In the genomic region with DNA sequence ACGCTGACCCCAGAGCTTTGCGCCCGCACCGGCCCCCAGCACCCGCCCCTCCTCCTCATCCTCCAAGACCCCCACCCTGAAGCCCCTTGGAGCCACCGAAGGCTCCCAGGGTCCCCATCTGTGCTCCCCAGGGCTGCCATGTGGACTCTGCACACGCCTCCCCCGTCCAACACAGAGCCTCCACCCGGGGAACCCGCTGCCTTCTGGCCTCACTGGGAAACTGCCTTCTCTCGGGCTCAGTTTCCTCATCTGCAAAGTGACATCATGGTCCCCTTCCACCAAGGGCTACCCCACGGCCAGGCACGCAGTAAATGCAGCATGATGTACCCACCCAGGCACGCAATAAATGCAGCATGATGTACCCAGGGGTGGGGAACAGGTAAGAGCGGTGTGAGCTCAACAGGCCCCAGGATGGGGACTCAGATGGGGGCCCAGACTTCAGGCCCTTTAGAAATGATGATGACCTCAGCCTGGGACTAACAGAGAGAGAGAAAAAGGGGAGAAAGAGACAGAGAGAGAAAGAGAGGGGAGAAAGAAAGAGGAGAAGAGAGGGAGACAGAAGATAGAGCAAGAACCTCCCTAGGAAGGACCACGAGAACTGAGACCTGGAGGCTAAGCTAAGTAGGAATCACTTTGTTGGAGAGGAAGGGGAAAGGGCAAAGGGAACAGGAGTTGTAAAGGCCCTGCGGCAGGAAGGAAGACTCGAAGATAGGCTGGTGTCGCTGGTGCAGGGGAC, we compare ENCODE assay signal across 1 cellular context.
TF ChIP-seq lines count a peak whose summit lies in the region.

No MANE protein-coding gene starts in this region.

TF ChIP-seq in HepG2, 621 proteins besides CTCF, POLR2A, EP300 and RAD21 (continues in another document):
- TF ChIP-seq SYNCRIP (IDR thresholded peaks at IDR 0.05; ENCODE audit: insufficient read depth, low read depth, low read length): no peak
- TF ChIP-seq GFI1 (CRISPR knock-in tag; IDR thresholded peaks at IDR 0.05; ENCODE audit: borderline replicate concordance): no peak
- TF ChIP-seq SRY (CRISPR knock-in tag; IDR thresholded peaks at IDR 0.05): no peak
- TF ChIP-seq, protein P1, sequence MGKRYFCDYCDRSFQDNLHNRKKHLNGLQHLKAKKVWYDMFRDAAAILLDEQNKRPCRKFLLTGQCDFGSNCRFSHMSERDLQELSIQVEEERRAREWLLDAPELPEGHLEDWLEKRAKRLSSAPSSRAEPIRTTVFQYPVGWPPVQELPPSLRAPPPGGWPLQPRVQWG (CRISPR knock-in tag; IDR thresholded peaks at IDR 0.05; ENCODE audit: borderline replicate concordance, low read depth): no peak
- TF ChIP-seq ZNF430 (CRISPR knock-in tag; IDR thresholded peaks at IDR 0.05): 0 out of 2 replicates have a peak, but pooled peaks have one; percentile 9
- TF ChIP-seq RFXAP (CRISPR knock-in tag; IDR thresholded peaks at IDR 0.05; ENCODE audit: borderline replicate concordance): no peak
- no peak for TF ChIP-seq CEBPB (IDR thresholded peaks at IDR 0.05; ENCODE audit: borderline replicate concordance, low read depth, low read length)
- TF ChIP-seq NFE2L2 (IDR thresholded peaks at IDR 0.05; ENCODE audit: low read length): no peak
- TF ChIP-seq, protein P2, sequence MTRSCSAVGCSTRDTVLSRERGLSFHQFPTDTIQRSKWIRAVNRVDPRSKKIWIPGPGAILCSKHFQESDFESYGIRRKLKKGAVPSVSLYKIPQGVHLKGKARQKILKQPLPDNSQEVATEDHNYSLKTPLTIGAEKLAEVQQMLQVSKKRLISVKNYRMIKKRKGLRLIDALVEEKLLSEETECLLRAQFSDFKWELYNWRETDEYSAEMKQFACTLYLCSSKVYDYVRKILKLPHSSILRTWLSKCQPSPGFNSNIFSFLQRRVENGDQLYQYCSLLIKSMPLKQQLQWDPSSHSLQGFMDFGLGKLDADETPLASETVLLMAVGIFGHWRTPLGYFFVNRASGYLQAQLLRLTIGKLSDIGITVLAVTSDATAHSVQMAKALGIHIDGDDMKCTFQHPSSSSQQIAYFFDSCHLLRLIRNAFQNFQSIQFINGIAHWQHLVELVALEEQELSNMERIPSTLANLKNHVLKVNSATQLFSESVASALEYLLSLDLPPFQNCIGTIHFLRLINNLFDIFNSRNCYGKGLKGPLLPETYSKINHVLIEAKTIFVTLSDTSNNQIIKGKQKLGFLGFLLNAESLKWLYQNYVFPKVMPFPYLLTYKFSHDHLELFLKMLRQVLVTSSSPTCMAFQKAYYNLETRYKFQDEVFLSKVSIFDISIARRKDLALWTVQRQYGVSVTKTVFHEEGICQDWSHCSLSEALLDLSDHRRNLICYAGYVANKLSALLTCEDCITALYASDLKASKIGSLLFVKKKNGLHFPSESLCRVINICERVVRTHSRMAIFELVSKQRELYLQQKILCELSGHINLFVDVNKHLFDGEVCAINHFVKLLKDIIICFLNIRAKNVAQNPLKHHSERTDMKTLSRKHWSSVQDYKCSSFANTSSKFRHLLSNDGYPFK (CRISPR knock-in tag; IDR thresholded peaks at IDR 0.05; ENCODE audit: borderline replicate concordance): no peak
- TF ChIP-seq, protein P3, sequence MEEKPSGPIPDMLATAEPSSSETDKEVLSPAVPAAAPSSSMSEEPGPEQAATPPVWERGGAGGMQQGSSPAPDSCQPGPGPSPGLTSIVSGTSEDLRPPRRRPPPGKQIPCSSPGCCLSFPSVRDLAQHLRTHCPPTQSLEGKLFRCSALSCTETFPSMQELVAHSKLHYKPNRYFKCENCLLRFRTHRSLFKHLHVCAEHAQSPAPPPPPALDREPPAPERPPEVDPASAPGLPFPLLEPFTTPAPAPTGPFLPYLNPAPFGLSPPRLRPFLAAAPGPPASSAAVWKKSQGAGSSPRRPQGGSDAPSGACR (CRISPR knock-in tag; IDR thresholded peaks at IDR 0.05): no peak
- peak; percentile 68; the same call in 1 of the 2 replicates for TF ChIP-seq ZSCAN22 (CRISPR knock-in tag; IDR thresholded peaks at IDR 0.05)
- 0 out of 2 replicates have a peak, but pooled peaks have one; percentile 43 for TF ChIP-seq MYC (CRISPR knock-in tag; IDR thresholded peaks at IDR 0.05; ENCODE audit: borderline replicate concordance)
- no peak for TF ChIP-seq MIXL1 (CRISPR knock-in tag; IDR thresholded peaks at IDR 0.05)
- TF ChIP-seq MTF2 (CRISPR knock-in tag; IDR thresholded peaks at IDR 0.05; ENCODE audit: borderline replicate concordance): no peak
- TF ChIP-seq, protein P4, sequence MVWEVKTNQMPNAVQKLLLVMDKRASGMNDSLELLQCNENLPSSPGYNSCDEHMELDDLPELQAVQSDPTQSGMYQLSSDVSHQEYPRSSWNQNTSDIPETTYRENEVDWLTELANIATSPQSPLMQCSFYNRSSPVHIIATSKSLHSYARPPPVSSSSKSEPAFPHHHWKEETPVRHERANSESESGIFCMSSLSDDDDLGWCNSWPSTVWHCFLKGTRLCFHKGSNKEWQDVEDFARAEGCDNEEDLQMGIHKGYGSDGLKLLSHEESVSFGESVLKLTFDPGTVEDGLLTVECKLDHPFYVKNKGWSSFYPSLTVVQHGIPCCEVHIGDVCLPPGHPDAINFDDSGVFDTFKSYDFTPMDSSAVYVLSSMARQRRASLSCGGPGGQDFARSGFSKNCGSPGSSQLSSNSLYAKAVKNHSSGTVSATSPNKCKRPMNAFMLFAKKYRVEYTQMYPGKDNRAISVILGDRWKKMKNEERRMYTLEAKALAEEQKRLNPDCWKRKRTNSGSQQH (CRISPR knock-in tag; IDR thresholded peaks at IDR 0.05; ENCODE audit: low read depth): no peak
- TF ChIP-seq DMAP1 (CRISPR knock-in tag; IDR thresholded peaks at IDR 0.05): no peak
- TF ChIP-seq ZNF550 (CRISPR knock-in tag; IDR thresholded peaks at IDR 0.05; ENCODE audit: borderline replicate concordance): no peak
- TF ChIP-seq NCOR1 (IDR thresholded peaks at IDR 0.05; ENCODE audit: borderline replicate concordance, low read length): no peak
- TF ChIP-seq ZBTB38 (CRISPR knock-in tag; IDR thresholded peaks at IDR 0.05): no peak
- TF ChIP-seq NONO (IDR thresholded peaks at IDR 0.05): no peak
- TF ChIP-seq NONO (CRISPR knock-in tag; conservative IDR thresholded peaks at IDR 0.05): no peak
- TF ChIP-seq, protein P5, sequence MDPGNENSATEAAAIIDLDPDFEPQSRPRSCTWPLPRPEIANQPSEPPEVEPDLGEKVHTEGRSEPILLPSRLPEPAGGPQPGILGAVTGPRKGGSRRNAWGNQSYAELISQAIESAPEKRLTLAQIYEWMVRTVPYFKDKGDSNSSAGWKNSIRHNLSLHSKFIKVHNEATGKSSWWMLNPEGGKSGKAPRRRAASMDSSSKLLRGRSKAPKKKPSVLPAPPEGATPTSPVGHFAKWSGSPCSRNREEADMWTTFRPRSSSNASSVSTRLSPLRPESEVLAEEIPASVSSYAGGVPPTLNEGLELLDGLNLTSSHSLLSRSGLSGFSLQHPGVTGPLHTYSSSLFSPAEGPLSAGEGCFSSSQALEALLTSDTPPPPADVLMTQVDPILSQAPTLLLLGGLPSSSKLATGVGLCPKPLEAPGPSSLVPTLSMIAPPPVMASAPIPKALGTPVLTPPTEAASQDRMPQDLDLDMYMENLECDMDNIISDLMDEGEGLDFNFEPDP (CRISPR knock-in tag; conservative IDR thresholded peaks at IDR 0.05): no peak
- peak; percentile 58; the same call in 1 of the 2 replicates for TF ChIP-seq CHD4 (IDR thresholded peaks at IDR 0.05; ENCODE audit: borderline replicate concordance, low read length)
- TF ChIP-seq, protein P6, sequence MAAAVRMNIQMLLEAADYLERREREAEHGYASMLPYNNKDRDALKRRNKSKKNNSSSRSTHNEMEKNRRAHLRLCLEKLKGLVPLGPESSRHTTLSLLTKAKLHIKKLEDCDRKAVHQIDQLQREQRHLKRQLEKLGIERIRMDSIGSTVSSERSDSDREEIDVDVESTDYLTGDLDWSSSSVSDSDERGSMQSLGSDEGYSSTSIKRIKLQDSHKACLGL (CRISPR knock-in tag; IDR thresholded peaks at IDR 0.05): no peak
- TF ChIP-seq, protein P7, sequence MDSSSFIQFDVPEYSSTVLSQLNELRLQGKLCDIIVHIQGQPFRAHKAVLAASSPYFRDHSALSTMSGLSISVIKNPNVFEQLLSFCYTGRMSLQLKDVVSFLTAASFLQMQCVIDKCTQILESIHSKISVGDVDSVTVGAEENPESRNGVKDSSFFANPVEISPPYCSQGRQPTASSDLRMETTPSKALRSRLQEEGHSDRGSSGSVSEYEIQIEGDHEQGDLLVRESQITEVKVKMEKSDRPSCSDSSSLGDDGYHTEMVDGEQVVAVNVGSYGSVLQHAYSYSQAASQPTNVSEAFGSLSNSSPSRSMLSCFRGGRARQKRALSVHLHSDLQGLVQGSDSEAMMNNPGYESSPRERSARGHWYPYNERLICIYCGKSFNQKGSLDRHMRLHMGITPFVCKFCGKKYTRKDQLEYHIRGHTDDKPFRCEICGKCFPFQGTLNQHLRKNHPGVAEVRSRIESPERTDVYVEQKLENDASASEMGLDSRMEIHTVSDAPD (CRISPR knock-in tag; IDR thresholded peaks at IDR 0.05): no peak
- no peak for TF ChIP-seq TBX3 (IDR thresholded peaks at IDR 0.05; ENCODE audit: borderline replicate concordance)
- TF ChIP-seq, protein P8, sequence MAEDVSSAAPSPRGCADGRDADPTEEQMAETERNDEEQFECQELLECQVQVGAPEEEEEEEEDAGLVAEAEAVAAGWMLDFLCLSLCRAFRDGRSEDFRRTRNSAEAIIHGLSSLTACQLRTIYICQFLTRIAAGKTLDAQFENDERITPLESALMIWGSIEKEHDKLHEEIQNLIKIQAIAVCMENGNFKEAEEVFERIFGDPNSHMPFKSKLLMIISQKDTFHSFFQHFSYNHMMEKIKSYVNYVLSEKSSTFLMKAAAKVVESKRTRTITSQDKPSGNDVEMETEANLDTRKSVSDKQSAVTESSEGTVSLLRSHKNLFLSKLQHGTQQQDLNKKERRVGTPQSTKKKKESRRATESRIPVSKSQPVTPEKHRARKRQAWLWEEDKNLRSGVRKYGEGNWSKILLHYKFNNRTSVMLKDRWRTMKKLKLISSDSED (CRISPR knock-in tag; IDR thresholded peaks at IDR 0.05): no peak
- 0 out of 2 replicates have a peak, but pooled peaks have one; percentile 1 for TF ChIP-seq ZNF121 (CRISPR knock-in tag; IDR thresholded peaks at IDR 0.05)
- TF ChIP-seq SRSF9 (IDR thresholded peaks at IDR 0.05; ENCODE audit: borderline replicate concordance, insufficient read depth, low read depth, low read length, poor library complexity, severe bottlenecking): no peak
- TF ChIP-seq HNF4G (IDR thresholded peaks at IDR 0.05; ENCODE audit: borderline replicate concordance, low read depth, low read length): no peak
- TF ChIP-seq HNF4G (CRISPR knock-in tag; IDR thresholded peaks at IDR 0.05; ENCODE audit: borderline replicate concordance, low read depth): 0 out of 2 replicates have a peak, but pooled peaks have one; percentile 2
- no peak for TF ChIP-seq ZBTB21 (CRISPR knock-in tag; IDR thresholded peaks at IDR 0.05)
- TF ChIP-seq RFX5 (IDR thresholded peaks at IDR 0.05; ENCODE audit: low read depth, low read length): no peak
- no peak for TF ChIP-seq TOE1 (CRISPR knock-in tag; IDR thresholded peaks at IDR 0.05)
- TF ChIP-seq, protein P9, sequence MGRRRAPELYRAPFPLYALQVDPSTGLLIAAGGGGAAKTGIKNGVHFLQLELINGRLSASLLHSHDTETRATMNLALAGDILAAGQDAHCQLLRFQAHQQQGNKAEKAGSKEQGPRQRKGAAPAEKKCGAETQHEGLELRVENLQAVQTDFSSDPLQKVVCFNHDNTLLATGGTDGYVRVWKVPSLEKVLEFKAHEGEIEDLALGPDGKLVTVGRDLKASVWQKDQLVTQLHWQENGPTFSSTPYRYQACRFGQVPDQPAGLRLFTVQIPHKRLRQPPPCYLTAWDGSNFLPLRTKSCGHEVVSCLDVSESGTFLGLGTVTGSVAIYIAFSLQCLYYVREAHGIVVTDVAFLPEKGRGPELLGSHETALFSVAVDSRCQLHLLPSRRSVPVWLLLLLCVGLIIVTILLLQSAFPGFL (CRISPR knock-in tag; IDR thresholded peaks at IDR 0.05): no peak
- TF ChIP-seq ZNF709 (CRISPR knock-in tag; IDR thresholded peaks at IDR 0.05): no peak
- TF ChIP-seq, protein P10, sequence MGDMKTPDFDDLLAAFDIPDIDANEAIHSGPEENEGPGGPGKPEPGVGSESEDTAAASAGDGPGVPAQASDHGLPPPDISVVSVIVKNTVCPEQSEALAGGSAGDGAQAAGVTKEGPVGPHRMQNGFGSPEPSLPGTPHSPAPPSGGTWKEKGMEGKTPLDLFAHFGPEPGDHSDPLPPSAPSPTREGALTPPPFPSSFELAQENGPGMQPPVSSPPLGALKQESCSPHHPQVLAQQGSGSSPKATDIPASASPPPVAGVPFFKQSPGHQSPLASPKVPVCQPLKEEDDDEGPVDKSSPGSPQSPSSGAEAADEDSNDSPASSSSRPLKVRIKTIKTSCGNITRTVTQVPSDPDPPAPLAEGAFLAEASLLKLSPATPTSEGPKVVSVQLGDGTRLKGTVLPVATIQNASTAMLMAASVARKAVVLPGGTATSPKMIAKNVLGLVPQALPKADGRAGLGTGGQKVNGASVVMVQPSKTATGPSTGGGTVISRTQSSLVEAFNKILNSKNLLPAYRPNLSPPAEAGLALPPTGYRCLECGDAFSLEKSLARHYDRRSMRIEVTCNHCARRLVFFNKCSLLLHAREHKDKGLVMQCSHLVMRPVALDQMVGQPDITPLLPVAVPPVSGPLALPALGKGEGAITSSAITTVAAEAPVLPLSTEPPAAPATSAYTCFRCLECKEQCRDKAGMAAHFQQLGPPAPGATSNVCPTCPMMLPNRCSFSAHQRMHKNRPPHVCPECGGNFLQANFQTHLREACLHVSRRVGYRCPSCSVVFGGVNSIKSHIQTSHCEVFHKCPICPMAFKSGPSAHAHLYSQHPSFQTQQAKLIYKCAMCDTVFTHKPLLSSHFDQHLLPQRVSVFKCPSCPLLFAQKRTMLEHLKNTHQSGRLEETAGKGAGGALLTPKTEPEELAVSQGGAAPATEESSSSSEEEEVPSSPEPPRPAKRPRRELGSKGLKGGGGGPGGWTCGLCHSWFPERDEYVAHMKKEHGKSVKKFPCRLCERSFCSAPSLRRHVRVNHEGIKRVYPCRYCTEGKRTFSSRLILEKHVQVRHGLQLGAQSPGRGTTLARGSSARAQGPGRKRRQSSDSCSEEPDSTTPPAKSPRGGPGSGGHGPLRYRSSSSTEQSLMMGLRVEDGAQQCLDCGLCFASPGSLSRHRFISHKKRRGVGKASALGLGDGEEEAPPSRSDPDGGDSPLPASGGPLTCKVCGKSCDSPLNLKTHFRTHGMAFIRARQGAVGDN (CRISPR knock-in tag; IDR thresholded peaks at IDR 0.05): peak; percentile 32
- no peak for TF ChIP-seq ZBTB20 (CRISPR knock-in tag; IDR thresholded peaks at IDR 0.05; ENCODE audit: borderline replicate concordance, low read depth)
- 0 out of 2 replicates have a peak, but pooled peaks have one; percentile 13 for TF ChIP-seq ZNF333 (CRISPR knock-in tag; IDR thresholded peaks at IDR 0.05; ENCODE audit: borderline replicate concordance)
- TF ChIP-seq HHEX (CRISPR knock-in tag; IDR thresholded peaks at IDR 0.05): no peak
- TF ChIP-seq SP4 (CRISPR knock-in tag; IDR thresholded peaks at IDR 0.05): 0 out of 2 replicates have a peak, but pooled peaks have one; percentile 44
- TF ChIP-seq, protein P11, sequence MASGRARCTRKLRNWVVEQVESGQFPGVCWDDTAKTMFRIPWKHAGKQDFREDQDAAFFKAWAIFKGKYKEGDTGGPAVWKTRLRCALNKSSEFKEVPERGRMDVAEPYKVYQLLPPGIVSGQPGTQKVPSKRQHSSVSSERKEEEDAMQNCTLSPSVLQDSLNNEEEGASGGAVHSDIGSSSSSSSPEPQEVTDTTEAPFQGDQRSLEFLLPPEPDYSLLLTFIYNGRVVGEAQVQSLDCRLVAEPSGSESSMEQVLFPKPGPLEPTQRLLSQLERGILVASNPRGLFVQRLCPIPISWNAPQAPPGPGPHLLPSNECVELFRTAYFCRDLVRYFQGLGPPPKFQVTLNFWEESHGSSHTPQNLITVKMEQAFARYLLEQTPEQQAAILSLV (CRISPR knock-in tag; IDR thresholded peaks at IDR 0.05; ENCODE audit: borderline replicate concordance): no peak
